Comparison of ENCODE assay signal across 8 cellular contexts in genomic region chr16:81076566-81077076, GRCh38. TPM values are rescaled to one million over a fixed set of nuclear protein-coding genes. Genes with fewer than 3 reads are reported as not detected.
DNase-seq lines count a peak whose midpoint lies in the region; ATAC-seq and TF ChIP-seq lines count a peak whose summit lies in the region.

No MANE protein-coding gene starts in this region.

- WGBS in right lobe of liver (ENCODE audit: insufficient coverage, low coverage, low lambda C conversion rate, missing lambda C conversion rate): under 1% methylated on average over 27 of the region's 27 CpGs

- ATAC-seq in GM19351 (IDR thresholded peaks at IDR 0.05; ENCODE audit: unreplicated experiment) (peak; percentile 77), HG03457 (IDR thresholded peaks at IDR 0.05; ENCODE audit: unreplicated experiment) (peak; percentile 72), right lobe of liver (peak; percentile 91 to 96 (median 94))
- ATAC-seq in activated CD4-positive, alpha-beta T cell treated with anti-CD3 and anti-CD28 coated beads for 36 hours: peak; percentile 88

- no peak overlapping the region for H3K4me3 Mint-ChIP-seq in activated CD4-positive, alpha-beta T cell treated with anti-CD3 and anti-CD28 coated beads for 36 hours

- no peak for TF ChIP-seq CTCF in right lobe of liver (IDR thresholded peaks at IDR 0.05)

- no peaks in the 10 kb centered on the region for H3K27me3 ChIP-seq in right lobe of liver

- no peak for TF ChIP-seq POLR2A in right lobe of liver (IDR thresholded peaks at IDR 0.05)

- H3K27ac Mint-ChIP-seq in activated CD4-positive, alpha-beta T cell treated with anti-CD3 and anti-CD28 coated beads for 36 hours: no peak overlapping the region

- no peaks in the 10 kb centered on the region for H3K9me3 ChIP-seq in right lobe of liver

- no peaks in the 10 kb centered on the region for H3K36me3 ChIP-seq in right lobe of liver

- peaks cover 0 to 4% (median 2%) of the 10 kb centered on the region in 4 donors for H3K4me1 ChIP-seq in right lobe of liver

- POLR2A ChIA-PET in activated CD4-positive, alpha-beta T cell treated with anti-CD3 and anti-CD28 coated beads for 36 hours (lab: Charles Lee): interaction anchor here (0.6 to 1.5 kb wide), 3 partner anchors 18 to 582 kb away, joined by 3 to 15 read pairs (median 10); partner anchors contain the start of gene ATMIN

- peaks cover 7% of the 10 kb centered on the region for H3K4me1 Mint-ChIP-seq in activated CD4-positive, alpha-beta T cell treated with anti-CD3 and anti-CD28 coated beads for 36 hours

- H3K27ac ChIP-seq in right lobe of liver: peak overlapping the region; percentile 70 to 93 (median 91)

- H3K4me3 ChIP-seq in right lobe of liver: peak overlapping the region; percentile 69 to 86 (median 75)

- intact Hi-C loops in activated CD4-positive, alpha-beta T cell treated with anti-CD3 and anti-CD28 coated beads for 36 hours (cut with DNase I, micrococcal nuclease): loop anchor here (1.0 to 2.0 kb wide), 7 partner anchors 20 to 536 kb away; partner anchors contain the start of genes ATMIN (in 2 of the 2), CENPN (in 2 of the 2), GCSH (in 2 of the 2) and CMIP (in 1 of the 2)
- intact Hi-C loops in right lobe of liver (cut with DNase I): no loop called here

- no peaks in the 10 kb centered on the region for H3K36me3 Mint-ChIP-seq in activated CD4-positive, alpha-beta T cell treated with anti-CD3 and anti-CD28 coated beads for 36 hours (ENCODE audit: low read depth)

- peak; percentile 96 for DNase-seq in Ammon's horn (ENCODE audit: low spot score)
- peak; percentile 89 for DNase-seq in NCI-H510A treated with DMSO at 0.1 percent for 48 hours (lab: John Stamatoyannopoulos, UW)
- peak; percentile 96 for DNase-seq in activated CD4-positive, alpha-beta T cell treated with anti-CD3 and anti-CD28 coated beads for 36 hours
- DNase-seq in dermis blood vessel endothelial cell: peak; percentile 87
- peak; percentile 88 to 93 (median 93) for DNase-seq in right lobe of liver
- peak; percentile 92 for DNase-seq in stimulated activated CD4-positive, alpha-beta T cell treated with anti-CD3 and anti-CD28 coated beads, Interleukin-4, amount 100 ng/mL, for 24 hours

- no peaks in the 10 kb centered on the region for H3K27me3 Mint-ChIP-seq in activated CD4-positive, alpha-beta T cell treated with anti-CD3 and anti-CD28 coated beads for 36 hours

- H3K9me3 Mint-ChIP-seq in activated CD4-positive, alpha-beta T cell treated with anti-CD3 and anti-CD28 coated beads for 36 hours (ENCODE audit: low read depth): no peaks in the 10 kb centered on the region

- CTCF ChIA-PET in activated CD4-positive, alpha-beta T cell treated with anti-CD3 and anti-CD28 coated beads for 36 hours (lab: Charles Lee): interaction anchor here (0.9 to 5.4 kb wide), 6 partner anchors 23 to 135 kb away, joined by 3 to 51 read pairs (median 3); partner anchors contain the start of gene ATMIN

RNA-seq across cellular contexts. Expression of gene C16orf46, which starts 0.4 kb away (rescaled TPM):
- total RNA-seq in activated CD4-positive, alpha-beta T cell treated with anti-CD3 and anti-CD28 coated beads for 36 hours: under 1 TPM; 0.28 to 0.34 TPM
- total RNA-seq in dermis blood vessel endothelial cell: 0.23 and 0.51 TPM in 2 replicates
- total RNA-seq in right lobe of liver: 1 to 10 TPM in 3 of 6 experiments, under 1 TPM in 2, not detected in 1; 0.55 to 2.0 (median 1.2) TPM

RNA-seq across cellular contexts. Expression of gene GCSH, which starts 19.6 kb away (rescaled TPM):
- total RNA-seq in activated CD4-positive, alpha-beta T cell treated with anti-CD3 and anti-CD28 coated beads for 36 hours: 10 to 100 TPM; 22.2 to 24.9 TPM
- total RNA-seq in dermis blood vessel endothelial cell: 9.2 and 29.8 TPM in 2 replicates
- total RNA-seq in right lobe of liver: 10 to 100 TPM; 41.8 to 77.1 (median 52.4) TPM

RNA-seq across cellular contexts. Expression of gene ATMIN, which starts 41.0 kb away (rescaled TPM):
- 10 to 100 TPM; 20.3 to 31.2 TPM for total RNA-seq in activated CD4-positive, alpha-beta T cell treated with anti-CD3 and anti-CD28 coated beads for 36 hours
- total RNA-seq in dermis blood vessel endothelial cell (40.0 and 43.9 TPM in 2 replicates), right lobe of liver (10 to 100 TPM; 12.8 to 15.5 (median 14.6) TPM)

Comparison
In these comparisons a context has a peak if more than half of its experiments do, and no peak if none do; other contexts are left out.
1. Peak in every context shown above with its lines: DNase-seq, ATAC-seq, H3K4me3 ChIP-seq and H3K27ac ChIP-seq.
2. intact Hi-C loops: an anchor here in activated CD4-positive, alpha-beta T cell treated with anti-CD3 and anti-CD28 coated beads for 36 hours (1.0 to 2.0 kb wide); none called in right lobe of liver.